Comparison of ENCODE assay signal across 8 cellular contexts in the genomic region with DNA sequence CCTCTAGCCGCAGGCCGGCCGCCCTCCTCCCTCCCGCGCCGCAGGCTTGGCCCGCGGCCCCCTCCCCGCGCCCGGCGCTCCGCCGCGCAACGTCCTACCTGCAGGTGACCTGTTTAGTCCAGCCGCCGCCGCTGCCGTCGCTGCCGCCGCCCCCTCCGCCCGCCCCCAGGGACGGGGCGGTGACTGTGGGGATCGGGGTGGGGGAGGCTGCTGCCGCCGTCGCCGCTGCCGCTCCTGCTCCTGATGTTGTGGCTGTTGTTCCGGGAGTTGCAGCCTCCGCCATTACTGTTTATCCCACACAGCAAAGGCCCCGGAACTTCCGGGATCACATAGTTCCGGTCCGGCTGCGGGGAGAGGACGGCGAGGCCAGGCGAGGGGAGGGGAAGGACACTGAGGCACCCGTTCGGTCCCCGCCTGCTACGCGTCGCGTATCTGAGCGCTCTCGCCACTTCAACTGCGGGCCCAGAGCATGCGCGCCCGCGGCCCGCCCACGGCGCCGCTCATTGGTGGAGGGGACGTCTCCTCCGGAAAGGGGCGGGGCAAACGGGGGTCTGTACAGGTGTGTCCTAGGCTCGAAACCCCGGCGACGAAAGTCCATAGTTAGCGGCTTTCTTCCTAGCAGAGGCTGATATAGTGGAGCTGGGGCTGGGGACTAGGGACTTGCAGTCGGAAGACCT. TPM values are rescaled to one million over a fixed set of nuclear protein-coding genes. Genes with fewer than 3 reads are reported as not detected.
DNase-seq lines count a peak whose midpoint lies in the region; ATAC-seq lines count a peak whose summit lies in the region.

A gene with protein sequence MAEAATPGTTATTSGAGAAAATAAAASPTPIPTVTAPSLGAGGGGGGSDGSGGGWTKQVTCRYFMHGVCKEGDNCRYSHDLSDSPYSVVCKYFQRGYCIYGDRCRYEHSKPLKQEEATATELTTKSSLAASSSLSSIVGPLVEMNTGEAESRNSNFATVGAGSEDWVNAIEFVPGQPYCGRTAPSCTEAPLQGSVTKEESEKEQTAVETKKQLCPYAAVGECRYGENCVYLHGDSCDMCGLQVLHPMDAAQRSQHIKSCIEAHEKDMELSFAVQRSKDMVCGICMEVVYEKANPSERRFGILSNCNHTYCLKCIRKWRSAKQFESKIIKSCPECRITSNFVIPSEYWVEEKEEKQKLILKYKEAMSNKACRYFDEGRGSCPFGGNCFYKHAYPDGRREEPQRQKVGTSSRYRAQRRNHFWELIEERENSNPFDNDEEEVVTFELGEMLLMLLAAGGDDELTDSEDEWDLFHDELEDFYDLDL (minus strand): TSS at position 444 of the 677 bp plus-strand sequence. CDS start 161 bp downstream, at position 283.

- H3K4me3 Mint-ChIP-seq in CD8-positive, alpha-beta memory T cell: peak within 1 kb of the TSS; percentile 94 to 100 (median 99)

- H3K9me3 ChIP-seq in CD8-positive, alpha-beta memory T cell (ENCODE audit: low read length): no peaks in the 10 kb centered on the region
- H3K9me3 ChIP-seq in effector memory CD4-positive, alpha-beta T cell (ENCODE audit: control insufficient read depth, low read length): no peaks in the 10 kb centered on the region

- peak within 1 kb of the TSS; percentile 75 for H3K4me3 ChIP-seq in CD8-positive, alpha-beta memory T cell (ENCODE audit: low read length)
- peak within 1 kb of the TSS; percentile 91 for H3K4me3 ChIP-seq in effector memory CD4-positive, alpha-beta T cell (ENCODE audit: insufficient read depth, low read depth, low read length, poor library complexity, severe bottlenecking)

- peaks cover 0 to 5% of the 10 kb centered on the region in 2 donors for H3K27me3 Mint-ChIP-seq in CD8-positive, alpha-beta memory T cell

- H3K27ac ChIP-seq in CD8-positive, alpha-beta memory T cell (ENCODE audit: low read depth, low read length): peak within 1 kb of the TSS; percentile 88
- peak within 1 kb of the TSS; percentile 73 for H3K27ac ChIP-seq in effector memory CD4-positive, alpha-beta T cell (ENCODE audit: insufficient read depth, low read length, poor library complexity, severe bottlenecking)

- H3K36me3 ChIP-seq in CD8-positive, alpha-beta memory T cell (ENCODE audit: insufficient read depth, low read length): no peaks in the 10 kb centered on the region
- no peaks in the 10 kb centered on the region for H3K36me3 ChIP-seq in effector memory CD4-positive, alpha-beta T cell (ENCODE audit: control insufficient read depth, insufficient read depth, low read length)

- H3K9me3 Mint-ChIP-seq in CD8-positive, alpha-beta memory T cell: no peaks in the 10 kb centered on the region

- DNase-seq in CD8-positive, alpha-beta memory T cell: peak; percentile 83 to 94 (median 88)
- DNase-seq in HS-5 (ENCODE audit: low read depth) (peak; percentile 56), medulla oblongata (ENCODE audit: extremely low spot score) (peak; percentile 96)
- peak; percentile 97 for DNase-seq in NK-92 treated with Interleukin-12 subunit alpha and Interleukin-12 subunit beta, amount 100 ng/mL, for 24 hours (lab: John Stamatoyannopoulos, UW)
- DNase-seq in effector memory CD4-positive, alpha-beta T cell: peak; percentile 81 to 87 (median 87)
- DNase-seq in stimulated activated CD8-positive, alpha-beta memory T cell treated with anti-CD3 and anti-CD28 coated beads, Interleukin-12 subunit alpha, Interleukin-12 subunit beta, amount 100 ng/mL, for 1 hour (ENCODE audit: low read depth): peak; percentile 89

- H3K4me1 Mint-ChIP-seq in CD8-positive, alpha-beta memory T cell: peaks cover 23 to 35% (median 34%) of the 10 kb centered on the region in 3 donors

- POLR2A ChIA-PET in CD8-positive, alpha-beta memory T cell (lab: Charles Lee): interaction anchor here (0.6 to 1.3 kb wide), 5 partner anchors 20 to 536 kb away, joined by 3 to 5 read pairs (median 4); a partner anchor contains a TSS
- POLR2A ChIA-PET in activated CD8-positive, alpha-beta memory T cell treated with anti-CD3 and anti-CD28 coated beads for 36 hours (lab: Charles Lee): interaction anchor here (0.6 kb wide), 1 partner anchor 46 kb away, joined by 3 read pairs; no protein-coding TSS in a partner anchor

- no peaks in the 10 kb centered on the region for H3K27me3 ChIP-seq in CD8-positive, alpha-beta memory T cell (ENCODE audit: insufficient read depth, low read length, poor library complexity, severe bottlenecking)
- no peaks in the 10 kb centered on the region for H3K27me3 ChIP-seq in effector memory CD4-positive, alpha-beta T cell (replicated peaks; ENCODE audit: control insufficient read depth, insufficient read depth, low read length, poor library complexity, severe bottlenecking)

- CTCF ChIA-PET in CD8-positive, alpha-beta memory T cell (lab: Charles Lee): interaction anchor here (0.9 to 5.2 kb wide), 7 partner anchors 7 to 194 kb away, joined by 3 to 83 read pairs (median 4); a partner anchor contains a TSS
- CTCF ChIA-PET in activated CD8-positive, alpha-beta memory T cell treated with anti-CD3 and anti-CD28 coated beads for 36 hours (lab: Charles Lee): no interaction called here

- peaks cover 0 to 12% (median 2%) of the 10 kb centered on the region in 3 donors for H3K36me3 Mint-ChIP-seq in CD8-positive, alpha-beta memory T cell

- peak; percentile 93 for ATAC-seq in GM19468 (IDR thresholded peaks at IDR 0.05; ENCODE audit: extremely low read depth, unreplicated experiment)

- H3K27ac Mint-ChIP-seq in CD8-positive, alpha-beta memory T cell: peak within 1 kb of the TSS; percentile 90 to 99 (median 97)

- H3K4me1 ChIP-seq in CD8-positive, alpha-beta memory T cell (ENCODE audit: insufficient read depth, low read length): peaks cover 26% of the 10 kb centered on the region
- H3K4me1 ChIP-seq in effector memory CD4-positive, alpha-beta T cell (ENCODE audit: control insufficient read depth, insufficient read depth, low read length, poor library complexity, severe bottlenecking): peaks cover 15% of the 10 kb centered on the region

RNA-seq across cellular contexts. Expression of the gene that starts here (rescaled TPM):
- 10 to 100 TPM; 66.3 to 67.5 TPM for total RNA-seq in CD8-positive, alpha-beta memory T cell
- polyA plus RNA-seq in CD8-positive, alpha-beta memory T cell: 115 TPM
- total RNA-seq in activated CD8-positive, alpha-beta memory T cell treated with anti-CD3 and anti-CD28 coated beads for 36 hours: 10 to 100 TPM; 46.9 to 54.4 TPM

Comparison
In these comparisons a context has a peak if more than half of its experiments do, and no peak if none do; other contexts are left out.
1. Peak in every context shown above with its lines: DNase-seq, ATAC-seq, H3K4me3 ChIP-seq and H3K27ac ChIP-seq.